In the genomic region with DNA sequence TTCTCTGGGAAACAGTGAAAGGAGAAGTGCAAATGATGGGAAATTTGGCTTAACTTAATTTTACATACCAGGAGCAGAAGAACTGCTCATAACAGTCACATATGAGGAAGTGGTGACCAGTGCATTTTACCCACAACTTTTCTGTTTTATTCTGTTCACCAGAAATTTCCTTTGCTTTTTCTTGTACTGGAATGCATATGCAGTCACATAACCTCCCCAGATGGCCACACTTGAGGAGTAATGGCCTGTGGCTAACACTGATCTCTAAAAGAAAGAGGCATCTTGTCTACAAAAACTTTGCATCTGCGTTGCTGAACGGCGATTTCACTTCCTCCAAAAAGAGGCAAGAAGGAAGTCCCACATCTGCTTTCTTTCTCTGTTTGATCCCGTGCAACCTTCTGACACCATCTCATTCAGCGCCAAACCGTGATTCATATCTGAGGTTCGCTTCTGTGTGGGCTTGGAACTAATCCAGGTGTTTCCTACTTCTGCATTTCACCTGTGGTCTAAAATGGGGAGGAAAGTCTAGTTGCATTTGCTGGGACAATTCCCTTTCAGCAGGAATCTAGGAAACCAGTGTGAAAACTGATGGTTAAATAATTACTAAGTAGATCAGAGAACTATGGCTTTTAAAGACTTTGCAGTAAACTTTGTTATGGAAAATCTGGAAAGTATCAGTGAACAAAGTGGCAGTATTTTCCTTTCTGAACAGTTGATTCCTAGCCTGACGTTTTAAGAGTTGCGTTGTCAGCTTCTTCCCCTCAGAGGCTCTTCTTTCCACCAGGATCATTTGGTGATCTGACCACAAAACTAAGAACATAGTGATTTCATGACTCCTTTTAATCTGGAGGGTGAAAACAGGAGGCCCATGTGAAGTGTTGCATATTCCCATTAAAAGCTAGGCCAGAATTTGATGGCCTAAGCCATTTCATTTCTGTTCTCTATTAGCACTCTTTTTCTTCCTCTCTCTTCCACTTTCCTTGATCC, we compare ENCODE assay signal across 9 cellular contexts. TPM values are rescaled to one million over a fixed set of nuclear protein-coding genes. Genes with fewer than 3 reads are reported as not detected.
DNase-seq lines count a peak whose midpoint lies in the region; ATAC-seq and TF ChIP-seq lines count a peak whose summit lies in the region.
"Had no signal": no experiment of that assay in that cellular context is flagged by ENCODE, and none has a peak within 500 bp of the region (broad histone marks: within the 10 kb centered on the region; RNA-seq: fewer than 3 reads in every experiment).

No MANE protein-coding gene starts in this region.

- no peaks in the 10 kb centered on the region for H3F3A ChIP-seq in SU-DHL-6 (ENCODE audit: insufficient read depth)

- peaks cover 7 to 20% (median 14%) of the 10 kb centered on the region in 4 donors for H3K4me1 Mint-ChIP-seq in CD4-positive, alpha-beta memory T cell

- no peaks in the 10 kb centered on the region for H3K36me3 ChIP-seq in CD4-positive, alpha-beta memory T cell (ENCODE audit: insufficient read depth, low read length)
- H3K36me3 ChIP-seq in SU-DHL-6 (ENCODE audit: low read length) (no peaks in the 10 kb centered on the region), lower lobe of right lung (no peaks in the 10 kb centered on the region)

- H3K27ac ChIP-seq in CD4-positive, alpha-beta memory T cell (ENCODE audit: low read depth, low read length) = no peak overlapping the region
- H3K27ac ChIP-seq in SU-DHL-6 (ENCODE audit: low read depth, low read length) = peak overlapping the region; percentile 71
- H3K27ac ChIP-seq in lower lobe of right lung = peak overlapping the region; percentile 74

- no peaks in the 10 kb centered on the region for H3K79me2 ChIP-seq in SU-DHL-6 (ENCODE audit: insufficient read depth, low read length)

- H3K9me2 ChIP-seq in SU-DHL-6 (replicated peaks; ENCODE audit: insufficient read depth, low read length) = no peaks in the 10 kb centered on the region

- POLR2A ChIA-PET in CD4-positive, alpha-beta memory T cell (lab: Charles Lee; ENCODE audit: partially characterized antibody) = no interaction called here

- H3K9me3 ChIP-seq in CD4-positive, alpha-beta memory T cell (ENCODE audit: control insufficient read depth in 1 of 2, low read length in 2 of 2) = no peaks in the 10 kb centered on the region
- H3K9me3 ChIP-seq in SU-DHL-6 (ENCODE audit: insufficient read depth, low read length) = no peaks in the 10 kb centered on the region
- H3K9me3 ChIP-seq in lower lobe of right lung = no peaks in the 10 kb centered on the region

- H3K4me2 ChIP-seq in SU-DHL-6 (ENCODE audit: low read depth, low read length, poor library complexity, severe bottlenecking) = peak overlapping the region; percentile 34

- H3K27ac Mint-ChIP-seq in CD4-positive, alpha-beta memory T cell = peak overlapping the region in 3 of 7 donors; percentile 17 to 51 (median 37)

- peaks cover 0 to 5% (median 0%) of the 10 kb centered on the region in 8 donors for H3K9me3 Mint-ChIP-seq in CD4-positive, alpha-beta memory T cell

- no peaks in the 10 kb centered on the region for H3K27me3 Mint-ChIP-seq in CD4-positive, alpha-beta memory T cell

- no peak overlapping the region for H3K4me3 ChIP-seq in CD4-positive, alpha-beta memory T cell (ENCODE audit: low read length in 2 of 2)
- no peak overlapping the region for H3K4me3 ChIP-seq in SU-DHL-6 (ENCODE audit: insufficient read depth, low read length, poor library complexity, severe bottlenecking)
- no peak overlapping the region for H3K4me3 ChIP-seq in lower lobe of right lung

- H3K27me3 ChIP-seq in CD4-positive, alpha-beta memory T cell (ENCODE audit: insufficient read depth, low read length) = no peaks in the 10 kb centered on the region
- H3K27me3 ChIP-seq in SU-DHL-6 (ENCODE audit: low read length) = no peaks in the 10 kb centered on the region
- H3K27me3 ChIP-seq in lower lobe of right lung (ENCODE audit: low read depth) = no peaks in the 10 kb centered on the region

- ATAC-seq in GM19328 (IDR thresholded peaks at IDR 0.05; ENCODE audit: unreplicated experiment) (peak; percentile 83), HG03175 (IDR thresholded peaks at IDR 0.05; ENCODE audit: unreplicated experiment) (peak; percentile 87), lower lobe of right lung (peak; percentile 70 to 81)

- H4K20me1 ChIP-seq in SU-DHL-6 (ENCODE audit: low read depth, low read length) = no peaks in the 10 kb centered on the region

- TF ChIP-seq CTCF in SU-DHL-6 (IDR thresholded peaks at IDR 0.05; ENCODE audit: insufficient read depth, low read length, poor library complexity, severe bottlenecking) (no peak), lower lobe of right lung (IDR thresholded peaks at IDR 0.05) (no peak)

- CTCF ChIA-PET in CD4-positive, alpha-beta memory T cell (lab: Charles Lee; ENCODE audit: partially characterized antibody) = interaction anchor here (1.5 kb wide), 1 partner anchor 45 kb away, joined by 4 read pairs; a partner anchor contains a TSS

- H3K36me3 Mint-ChIP-seq in CD4-positive, alpha-beta memory T cell = no peaks in the 10 kb centered on the region

- H2AFZ ChIP-seq in SU-DHL-6 (ENCODE audit: low read depth, low read length, severe bottlenecking) = no peak overlapping the region

- H3K9ac ChIP-seq in SU-DHL-6 (ENCODE audit: low read length) = no peak overlapping the region; the same call in 1 of the 2 replicates

- H3K4me3 Mint-ChIP-seq in CD4-positive, alpha-beta memory T cell = peak overlapping the region in 5 of 8 donors; percentile 25 to 50 (median 43)

- DNase-seq in CD4-positive, alpha-beta memory T cell = no peak
- DNase-seq in lower lobe of right lung (no peak), OCI-M2 (lab: John Stamatoyannopoulos, UW; ENCODE audit: unreplicated experiment) (no peak), NK-92 (lab: John Stamatoyannopoulos, UW; ENCODE audit: unreplicated experiment) (no peak), NCI-H82 treated with DMSO at 0.1 percent for 48 hours (lab: John Stamatoyannopoulos, UW; ENCODE audit: unreplicated experiment) (no peak)

- intact Hi-C loops in CD4-positive, alpha-beta memory T cell (cut with micrococcal nuclease) = no loop called here
- intact Hi-C loops in lower lobe of right lung (cut with DNase I) = no loop called here

- H3K4me1 ChIP-seq in CD4-positive, alpha-beta memory T cell (ENCODE audit: insufficient read depth, low read length) = peaks cover 12% of the 10 kb centered on the region
- peaks cover 13% of the 10 kb centered on the region for H3K4me1 ChIP-seq in lower lobe of right lung

RNA-seq across cellular contexts. Expression of a gene that starts 4.2 kb away (rescaled TPM):
- total RNA-seq in CD4-positive, alpha-beta memory T cell = 1 to 10 TPM; 2.1 to 2.7 TPM
- under 1 TPM; 0.14 to 0.25 TPM for polyA plus RNA-seq in CD4-positive, alpha-beta memory T cell
- 48.9 TPM for total RNA-seq in lower lobe of right lung
- total RNA-seq: endothelial cell of umbilical vein had no signal
- polyA plus RNA-seq: endothelial cell of umbilical vein had no signal

RNA-seq across cellular contexts. Expression of a gene that starts 45.0 kb away (rescaled TPM):
- total RNA-seq in CD4-positive, alpha-beta memory T cell = 1 to 10 TPM; 2.9 to 3.4 TPM
- polyA plus RNA-seq in CD4-positive, alpha-beta memory T cell = under 1 TPM; 0.09 to 0.76 TPM
- total RNA-seq in lower lobe of right lung = 51.7 TPM

Comparison
In these comparisons a context has a peak if more than half of its experiments do, and no peak if none do; other contexts are left out.
1. RNA of a gene that starts 4.2 kb away (total RNA-seq): 48.9 TPM in lower lobe of right lung (single experiment); 2.1 to 2.7 TPM in CD4-positive, alpha-beta memory T cell; every median in the first group is over 10 times any median in the second.
2. RNA of a gene that starts 45.0 kb away (total RNA-seq): 51.7 TPM in lower lobe of right lung (single experiment); 2.9 to 3.4 TPM in CD4-positive, alpha-beta memory T cell; every median in the first group is over 10 times any median in the second.
3. Peak in every context shown above with its lines, with median percentiles within 50 percentile points of each other: ATAC-seq.